ENCODE assay signal across 15 cellular contexts in the genomic region with DNA sequence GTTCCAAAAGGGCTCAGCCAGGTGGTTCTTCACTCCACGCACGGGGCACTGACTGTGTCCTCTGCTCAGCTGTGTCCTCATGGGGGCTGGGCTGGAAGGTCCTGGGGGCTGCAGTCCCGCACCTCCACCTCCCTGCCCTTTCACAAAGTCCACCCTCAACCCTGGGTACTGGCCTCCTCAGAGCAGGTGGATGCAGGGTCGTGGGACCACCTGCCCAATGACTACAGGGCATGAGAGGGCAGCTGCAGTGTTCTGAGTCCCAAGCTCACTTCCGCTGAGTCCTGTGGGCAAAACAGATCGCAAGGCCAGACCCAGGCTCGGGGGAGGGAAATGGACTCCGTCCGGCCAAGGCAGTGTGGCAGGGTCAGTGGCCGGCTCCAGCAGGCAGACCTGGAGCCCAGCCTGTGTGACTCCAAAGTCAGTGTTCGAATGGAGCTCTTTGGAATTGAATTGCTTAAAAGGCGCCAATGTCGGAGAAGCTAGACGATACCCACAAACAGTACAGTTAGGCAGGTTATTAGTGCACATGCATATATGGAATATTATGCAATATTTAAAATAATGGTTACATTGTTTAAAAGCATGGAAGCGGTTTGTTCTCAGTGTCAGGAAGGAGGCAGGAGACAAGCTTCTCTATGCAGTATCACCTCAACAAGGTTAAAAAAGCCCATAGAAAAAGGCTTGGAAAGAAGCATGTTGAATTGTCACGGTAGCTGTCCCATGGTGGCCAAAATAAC.
"Had no signal": no experiment of that assay in that cellular context is flagged by ENCODE, and none has a peak within 500 bp of the region (broad histone marks: within the 10 kb centered on the region; RNA-seq: fewer than 3 reads in every experiment).

No MANE protein-coding gene starts in this region.

- ATAC-seq: activated T-helper 17 cell treated with anti-CD3 and anti-CD28 coated beads, Interleukin-2, amount 50 U/mL, for 72 hours; natural killer cell treated with Interleukin-12 subunit alpha and Interleukin-12 subunit beta and Interleukin-15 and Interleukin-18, amount 100 ng/mL, for 72 hours; stimulated activated naive CD8-positive, alpha-beta T cell treated with anti-CD3 and anti-CD28 coated beads, Interleukin-15, amount 100 ng/mL, for 72 hours had no signal

- H3K27me3 ChIP-seq: colonic mucosa, uterus had no signal

- H3K36me3 ChIP-seq: cardiac muscle cell, colonic mucosa, uterus had no signal

- H3K4me3 ChIP-seq: cardiac muscle cell, colonic mucosa, uterus had no signal

- H3K4me1 ChIP-seq: colonic mucosa, uterus had no signal

- H3K9me3 ChIP-seq: colonic mucosa, uterus had no signal

- DNase-seq: activated B cell treated with CpG ODN at 0.5 μM for 24 hours; activated CD4-positive, alpha-beta T cell treated with anti-CD3 and anti-CD28 coated beads, Interleukin-2, amount 50 U/mL, for 1 hour; activated naive CD4-positive, alpha-beta T cell treated with anti-CD3 and anti-CD28 coated beads for 36 hours; activated T-cell treated with anti-CD3 and anti-CD28 coated beads for 4 hours; colonic mucosa; effector CD4-positive, alpha-beta T cell; hippocampal formation; stimulated activated CD4-positive, alpha-beta T cell treated with anti-CD3 and anti-CD28 coated beads, Interleukin-15, amount 100 ng/mL, for 24 hours; stimulated activated CD4-positive, alpha-beta T cell treated with anti-CD3 and anti-CD28 coated beads, Interleukin-4, amount 100 ng/mL, for 24 hours; stimulated activated naive CD8-positive, alpha-beta T cell treated with anti-CD3 and anti-CD28 coated beads, Interleukin-15, amount 100 ng/mL, for 72 hours; uterus had no signal

- H3K27ac ChIP-seq: cardiac muscle cell, colonic mucosa, epithelial cell of prostate, uterus had no signal
